In genomic region chr1:38818706-38819439, GRCh38 we compare ENCODE assay signal across 1 cellular context.
TF ChIP-seq lines count a peak whose summit lies in the region.

No MANE protein-coding gene starts in this region.

TF ChIP-seq in SK-N-SH, 30 proteins besides CTCF, POLR2A, EP300 and RAD21 (continued from another document):
- no peak for TF ChIP-seq SIN3A (IDR thresholded peaks at IDR 0.05; ENCODE audit: borderline replicate concordance, low read depth, low read length)
- no peak for TF ChIP-seq NFIC (IDR thresholded peaks at IDR 0.05; ENCODE audit: borderline replicate concordance)
